8 cellular contexts compared by ENCODE assay signal in genomic region chr15:41660235-41661077, GRCh38.
DNase-seq lines count a peak whose midpoint lies in the region; ATAC-seq and FAIRE-seq lines count a peak whose summit lies in the region.

Gene MGA (plus strand): TSS chr15:41660405.

- H3K9ac ChIP-seq in BLaER1 treated with 17β-estradiol and CSF1 and Interleukin-3, amounts not matched to agents 10 nM and 100 nM, result peak within 1 kb of the TSS; percentile 70 to 87 (median 80)

- peak within 1 kb of the TSS; percentile 81 to 87 (median 82) for H3K27ac ChIP-seq in BLaER1 treated with 17β-estradiol and CSF1 and Interleukin-3, amounts not matched to agents 10 nM and 100 nM
- peak within 1 kb of the TSS; percentile 87 for H3K27ac ChIP-seq in effector memory CD4-positive, alpha-beta T cell (ENCODE audit: insufficient read depth, low read length, poor library complexity, severe bottlenecking)

- peak within 1 kb of the TSS; percentile 55 to 73 (median 64) for H3K4me3 ChIP-seq in BLaER1 treated with 17β-estradiol and CSF1 and Interleukin-3, amounts not matched to agents 10 nM and 100 nM
- peak within 1 kb of the TSS; percentile 44 for H3K4me3 ChIP-seq in effector memory CD4-positive, alpha-beta T cell (ENCODE audit: insufficient read depth, low read depth, low read length, poor library complexity, severe bottlenecking)

- peak; percentile 75 for DNase-seq in GM19239 (ENCODE audit: insufficient read length, low spot score)
- DNase-seq in NCI-H526 treated with DMSO at 0.1 percent for 48 hours (lab: John Stamatoyannopoulos, UW), result peak; percentile 90
- DNase-seq in activated CD8-positive, alpha-beta memory T cell treated with anti-CD3 and anti-CD28 coated beads for 1 hour (ENCODE audit: extremely low read depth in 1 of 2, low read depth in 1 of 2), result peak; percentile 68 to 84
- DNase-seq in effector memory CD4-positive, alpha-beta T cell, result peak; percentile 77 to 86 (median 77)
- peak; percentile 93 for DNase-seq in medulla oblongata (ENCODE audit: extremely low spot score)
- DNase-seq in stimulated activated CD8-positive, alpha-beta memory T cell treated with anti-CD3 and anti-CD28 coated beads, Interleukin-12 subunit alpha, Interleukin-12 subunit beta, amount 100 ng/mL, for 1 hour (ENCODE audit: low read depth), result peak; percentile 84

- peak; percentile 94 for FAIRE-seq in GM19239 (lab: Jason Lieb, UNC)

- H3K27me3 ChIP-seq in BLaER1 treated with 17β-estradiol and CSF1 and Interleukin-3, amounts not matched to agents 10 nM and 100 nM, result no peaks in the 10 kb centered on the region
- no peaks in the 10 kb centered on the region for H3K27me3 ChIP-seq in effector memory CD4-positive, alpha-beta T cell (replicated peaks; ENCODE audit: control insufficient read depth, insufficient read depth, low read length, poor library complexity, severe bottlenecking)

- peak; percentile 68 for ATAC-seq in HG03442 (IDR thresholded peaks at IDR 0.05; ENCODE audit: unreplicated experiment)

- H4K20me1 ChIP-seq in BLaER1 treated with 17β-estradiol and CSF1 and Interleukin-3, amounts not matched to agents 10 nM and 100 nM, result peaks cover 8 to 37% (median 33%) of the 10 kb centered on the region in 11 experiments; a peak in 18 of 22 replicates

- H3K9me3 ChIP-seq in BLaER1 treated with 17β-estradiol and CSF1 and Interleukin-3, amounts not matched to agents 10 nM and 100 nM (replicated peaks in 1 of 11), result peaks cover 0 to 14% (median 5%) of the 10 kb centered on the region in 11 experiments; a peak in 12 of 22 replicates
- H3K9me3 ChIP-seq in effector memory CD4-positive, alpha-beta T cell (ENCODE audit: control insufficient read depth, low read length), result no peaks in the 10 kb centered on the region

- H3K4me1 ChIP-seq in BLaER1 treated with 17β-estradiol and CSF1 and Interleukin-3, amounts not matched to agents 10 nM and 100 nM, result peaks cover 24 to 56% (median 37%) of the 10 kb centered on the region in 10 experiments
- H3K4me1 ChIP-seq in effector memory CD4-positive, alpha-beta T cell (ENCODE audit: control insufficient read depth, insufficient read depth, low read length, poor library complexity, severe bottlenecking), result peaks cover 21% of the 10 kb centered on the region

- H3K4me2 ChIP-seq in BLaER1 treated with 17β-estradiol and CSF1 and Interleukin-3, amounts not matched to agents 10 nM and 100 nM, result peak within 1 kb of the TSS; percentile 79 to 98 (median 94)

- 0 out of 22 replicates have a peak, but pooled peaks cover 0 to 4% (median 0%) of the 10 kb centered on the region in 11 experiments for H3K36me3 ChIP-seq in BLaER1 treated with 17β-estradiol and CSF1 and Interleukin-3, amounts not matched to agents 10 nM and 100 nM
- no peaks in the 10 kb centered on the region for H3K36me3 ChIP-seq in effector memory CD4-positive, alpha-beta T cell (ENCODE audit: control insufficient read depth, insufficient read depth, low read length)

Comparison
In these comparisons a context has a peak if more than half of its experiments do, and no peak if none do; other contexts are left out.
1. Peak in every context shown above with its lines: DNase-seq, ATAC-seq, H3K4me3 ChIP-seq and H3K27ac ChIP-seq.